Comparison of ENCODE assay signal across 10 cellular contexts in genomic region chr2:1366546-1367134, GRCh38. TPM values are rescaled to one million over a fixed set of nuclear protein-coding genes. Genes with fewer than 3 reads are reported as not detected.
DNase-seq lines count a peak whose midpoint lies in the region; ATAC-seq, FAIRE-seq and TF ChIP-seq lines count a peak whose summit lies in the region.
"Had no signal": no experiment of that assay in that cellular context is flagged by ENCODE, and none has a peak within 500 bp of the region (broad histone marks: within the 10 kb centered on the region; RNA-seq: fewer than 3 reads in every experiment).

No MANE protein-coding gene starts in this region.

- H3K4me1 ChIP-seq in body of pancreas = peaks cover 38% of the 10 kb centered on the region
- H3K4me1 ChIP-seq in pancreas = peaks cover 3 to 10% (median 7%) of the 10 kb centered on the region in 3 donors

- no peaks in the 10 kb centered on the region for H3K27me3 ChIP-seq in body of pancreas
- H3K27me3 ChIP-seq in pancreas = no peaks in the 10 kb centered on the region

- H3K4me3 ChIP-seq in body of pancreas (no peak overlapping the region), pancreas (peak overlapping the region in 1 of 4 donors; percentile 17)

- FAIRE-seq in pancreas (lab: Jason Lieb, UNC) (no peak), H54 (lab: Jason Lieb, UNC) (no peak)

- H3K27ac ChIP-seq in body of pancreas (peak overlapping the region; percentile 60 to 75 (median 72)), pancreas (peak overlapping the region in 3 of 4 donors; percentile 33 to 59 (median 36))

- no peaks in the 10 kb centered on the region for H3K9me3 ChIP-seq in body of pancreas
- H3K9me3 ChIP-seq in pancreas = no peaks in the 10 kb centered on the region

- intact Hi-C loops in body of pancreas (cut with DNase I) = no loop called here
- intact Hi-C loops in pancreas (cut with DNase I) = no loop called here

- peak; percentile 83 for DNase-seq in DMS153 (lab: John Stamatoyannopoulos, UW)
- DNase-seq in NCI-H1436 treated with DMSO at 0.1 percent for 48 hours (lab: John Stamatoyannopoulos, UW) = peak; percentile 71
- DNase-seq in body of pancreas = peak; percentile 96 to 98 (median 97)
- DNase-seq in pancreas = peak; percentile 91 to 99 (median 94)
- DNase-seq in stimulated activated naive CD4-positive, alpha-beta T cell treated with Interleukin-2 at 50 U/mL for 16 hours (lab: John Stamatoyannopoulos, UW) = no peak
- DNase-seq in HuH-7 (ENCODE audit: low spot score) = no peak
- DNase-seq in H54 (ENCODE audit: insufficient read length, low spot score) = no peak
- no peak for DNase-seq in NCI-H1694 treated with DMSO at 0.1 percent for 48 hours (lab: John Stamatoyannopoulos, UW)
- DNase-seq: DND-41 had no signal

- TF ChIP-seq POLR2A in body of pancreas (IDR thresholded peaks at IDR 0.05) = peak; percentile 22 to 80 (median 78)
- no peak for TF ChIP-seq POLR2A in H54 (IDR thresholded peaks at IDR 0.05; ENCODE audit: low read depth, low read length)

- ATAC-seq in body of pancreas = peak; percentile 95
- ATAC-seq in pancreas = peak; percentile 86 to 92 (median 88)

- 15 to 17% methylated on average over 15 to 20 of the region's 20 CpGs for WGBS in body of pancreas, 2 donors
- WGBS in pancreas, 2 donors = 25 to 26% methylated on average over 20 of the region's 20 CpGs

- H3K36me3 ChIP-seq in body of pancreas (replicated peaks in 1 of 2; ENCODE audit: insufficient read depth in 1 of 2, low read depth in 2 of 2) = no peaks in the 10 kb centered on the region
- no peaks in the 10 kb centered on the region for H3K36me3 ChIP-seq in pancreas

- TF ChIP-seq CTCF in body of pancreas (IDR thresholded peaks at IDR 0.05) (no peak), pancreas (IDR thresholded peaks at IDR 0.05) (no peak)

RNA-seq across cellular contexts. Expression of gene TPO, which starts 46.6 kb away (rescaled TPM):
- total RNA-seq in body of pancreas = 1 to 10 TPM; 1.0 to 4.3 TPM
- under 1 TPM in 5 of 6 donors, not detected in 1; 0.19 to 0.83 (median 0.49) TPM for total RNA-seq in pancreas
- 1 to 10 TPM; 2.2 to 8.2 TPM for polyA plus RNA-seq in pancreas
- total RNA-seq: lung microvascular endothelial cell had no signal

Comparison
In these comparisons a context has a peak if more than half of its experiments do, and no peak if none do; other contexts are left out.
1. DNase-seq: peak in DMS153 (single experiment), NCI-H1436 treated with DMSO at 0.1 percent for 48 hours (single experiment), body of pancreas (4 of 4) and pancreas (6 of 6); none in stimulated activated naive CD4-positive, alpha-beta T cell treated with Interleukin-2 at 50 U/mL for 16 hours (single experiment), HuH-7 (single experiment), H54 (single experiment) and NCI-H1694 treated with DMSO at 0.1 percent for 48 hours (single experiment).